18 cellular contexts compared by ENCODE assay signal in the genomic region with DNA sequence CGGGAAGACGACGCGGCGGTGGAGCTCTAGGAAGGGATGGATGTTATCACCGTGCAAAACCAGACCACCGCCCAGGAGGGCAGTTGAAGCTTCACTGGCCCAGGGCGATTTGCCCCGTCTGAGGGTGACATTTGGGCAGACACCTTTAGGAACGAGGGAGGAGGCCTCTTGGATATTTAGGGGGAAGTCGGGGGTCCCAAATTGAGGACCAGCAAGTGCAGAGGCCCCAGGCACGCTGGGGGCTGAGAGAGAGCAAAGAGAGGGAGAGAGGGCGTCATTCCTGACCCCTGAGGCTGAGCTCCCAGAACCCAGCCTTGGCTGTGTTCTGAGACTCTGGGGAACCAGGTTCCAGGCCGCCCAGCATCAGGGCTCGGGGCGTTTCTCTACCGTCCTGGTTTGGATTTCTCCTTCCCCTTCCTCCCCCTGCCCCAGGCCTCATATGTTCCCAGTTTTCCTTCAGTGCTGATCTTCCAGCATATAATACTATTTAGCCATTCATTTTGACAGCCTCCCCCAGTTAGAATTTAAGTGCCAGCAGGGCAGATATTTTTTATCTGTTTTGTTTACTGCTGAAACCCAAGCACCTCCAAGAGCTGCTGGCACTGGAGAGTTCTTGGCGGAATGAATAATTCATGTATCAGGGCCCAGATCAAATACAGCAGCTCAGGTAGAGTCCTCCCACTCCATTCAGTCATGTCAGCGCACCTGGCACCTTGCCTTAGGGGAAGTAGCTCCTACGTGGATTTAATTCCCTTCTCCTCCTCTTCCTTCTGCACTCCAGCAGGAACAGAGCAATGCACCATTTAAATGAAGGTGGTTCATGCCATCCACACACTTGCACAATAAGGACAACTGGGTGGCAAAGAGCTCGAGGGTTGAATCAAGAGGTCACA. TPM values are rescaled to one million over a fixed set of nuclear protein-coding genes. Genes with fewer than 3 reads are reported as not detected.
DNase-seq lines count a peak whose midpoint lies in the region; ATAC-seq and TF ChIP-seq lines count a peak whose summit lies in the region.
"Had no signal": no experiment of that assay in that cellular context is flagged by ENCODE, and none has a peak within 500 bp of the region (broad histone marks: within the 10 kb centered on the region; RNA-seq: fewer than 3 reads in every experiment).

No MANE protein-coding gene starts in this region.

- H3K27me3 ChIP-seq in HUES64 (ENCODE audit: insufficient read depth, low read length): peaks cover 49% of the 10 kb centered on the region
- H3K27me3 ChIP-seq in prostate gland (replicated peaks; ENCODE audit: insufficient read depth): peaks cover 6% of the 10 kb centered on the region
- H3K27me3 ChIP-seq in gastroesophageal sphincter: peaks cover 57% of the 10 kb centered on the region
- peaks cover 5 to 78% (median 15%) of the 10 kb centered on the region in 4 donors for H3K27me3 ChIP-seq in esophagus squamous epithelium

- no peak for ATAC-seq in gastroesophageal sphincter
- no peak for ATAC-seq in GM21423 (IDR thresholded peaks at IDR 0.05; ENCODE audit: unreplicated experiment)
- ATAC-seq: left ventricle myocardium superior, PC-3 had no signal

- intact Hi-C loops in prostate gland (cut with DNase I): no loop called here
- intact Hi-C loops in esophagus squamous epithelium (cut with DNase I): no loop called here

- H3K4me3 ChIP-seq in HUES64 (ENCODE audit: low read length) (peak overlapping the region; percentile 40), prostate gland (no peak overlapping the region), gastroesophageal sphincter (no peak overlapping the region), esophagus squamous epithelium (no peak overlapping the region)

- H3K36me3 ChIP-seq in HUES64 (ENCODE audit: insufficient read depth, low read length): no peaks in the 10 kb centered on the region
- no peaks in the 10 kb centered on the region for H3K36me3 ChIP-seq in prostate gland
- H3K36me3 ChIP-seq in gastroesophageal sphincter: no peaks in the 10 kb centered on the region
- no peaks in the 10 kb centered on the region for H3K36me3 ChIP-seq in esophagus squamous epithelium

- TF ChIP-seq EP300 in gastroesophageal sphincter (IDR thresholded peaks at IDR 0.05): no peak

- H3K9ac ChIP-seq in HUES64 (ENCODE audit: low read depth, low read length): no peak overlapping the region

- TF ChIP-seq POLR2A in prostate gland (IDR thresholded peaks at IDR 0.05) (no peak), gastroesophageal sphincter (IDR thresholded peaks at IDR 0.05) (no peak), esophagus squamous epithelium (IDR thresholded peaks at IDR 0.05) (no peak)

- DNase-seq in NCI-H2107 treated with DMSO at 0.1 percent for 48 hours (lab: John Stamatoyannopoulos, UW; ENCODE audit: unreplicated experiment) (peak; percentile 95), cerebellar cortex (ENCODE audit: low spot score) (peak; percentile 10), prostate gland (ENCODE audit: low spot score) (peak; percentile 31), SW480 (ENCODE audit: low spot score) (no peak), esophagus squamous epithelium (lab: John Stamatoyannopoulos, UW) (no peak)
- DNase-seq: activated CD4-positive, alpha-beta T cell treated with anti-CD3 and anti-CD28 coated beads, Interleukin-2, amount 50 U/mL, for 4 hours; activated effector memory CD4-positive, alpha-beta T cell treated with Interleukin-2 at 50 U/mL for 16 hours; effector memory CD4-positive, alpha-beta T cell; PC-3; small intestine had no signal

- H3K27ac ChIP-seq in HUES64 (ENCODE audit: low read depth, low read length) (no peak overlapping the region), prostate gland (no peak overlapping the region), gastroesophageal sphincter (no peak overlapping the region), esophagus squamous epithelium (no peak overlapping the region)

- 44% methylated on average over 21 of the region's 21 CpGs for WGBS in HUES64
- WGBS in prostate gland: 62% methylated on average over 21 of the region's 21 CpGs
- 60 to 82% methylated on average over 9 to 11 of the region's 21 CpGs for WGBS in gastroesophageal sphincter (ENCODE audit: low coverage in 1 of 2), 2 donors
- WGBS in esophagus squamous epithelium, 2 donors: 42 to 58% methylated on average over 10 to 21 of the region's 21 CpGs

- H3K9me3 ChIP-seq in HUES64 (ENCODE audit: insufficient read depth, low read depth, low read length) (no peaks in the 10 kb centered on the region), prostate gland (no peaks in the 10 kb centered on the region), gastroesophageal sphincter (no peaks in the 10 kb centered on the region), esophagus squamous epithelium (no peaks in the 10 kb centered on the region)

- H3K4me1 ChIP-seq in HUES64 (ENCODE audit: insufficient read depth, low read length): peaks cover 12% of the 10 kb centered on the region; the same call in 1 of the 2 replicates
- no peaks in the 10 kb centered on the region for H3K4me1 ChIP-seq in prostate gland (replicated peaks)
- H3K4me1 ChIP-seq in gastroesophageal sphincter: peaks cover 0 to 24% (median 7%) of the 10 kb centered on the region in 3 donors
- peaks cover 0 to 12% (median 7%) of the 10 kb centered on the region in 3 donors for H3K4me1 ChIP-seq in esophagus squamous epithelium

- TF ChIP-seq CTCF in prostate gland (IDR thresholded peaks at IDR 0.05) (no peak), gastroesophageal sphincter (IDR thresholded peaks at IDR 0.05) (no peak), esophagus squamous epithelium (IDR thresholded peaks at IDR 0.05) (no peak)

RNA-seq across cellular contexts. Expression of gene FRMD1, which starts 23.3 kb away (rescaled TPM):
- 0.15 TPM for polyA plus RNA-seq in HUES64 (2013, experiment 1 of 2)
- 0.13 TPM for polyA plus RNA-seq in HUES64 (2013, experiment 2 of 2)
- 1 to 10 TPM in 1 of 2 donors, under 1 TPM in 1; 0.18 to 2.2 TPM for total RNA-seq in prostate gland
- under 1 TPM in 3 of 4 donors, not detected in 1; 0.10 to 0.54 (median 0.23) TPM for total RNA-seq in gastroesophageal sphincter
- under 1 TPM in 2 of 4 donors, not detected in 2; 0.13 to 0.19 TPM for total RNA-seq in esophagus squamous epithelium
- total RNA-seq: HT1080; PC-3; T-helper 1 cell treated with Interleukin-12 subunit alpha and Interleukin-12 subunit beta and Interleukin-4 antibody, amounts not matched to agents 30 ng/mL and 1 ng/mL, for 36 hours; temporal lobe had no signal
- polyA plus RNA-seq: neural cell had no signal

Comparison
In these comparisons a context has a peak if more than half of its experiments do, and no peak if none do; other contexts are left out.
1. DNase-seq: peak in NCI-H2107 treated with DMSO at 0.1 percent for 48 hours (single experiment), cerebellar cortex (single experiment) and prostate gland (single experiment); none in SW480 (single experiment) and esophagus squamous epithelium (single experiment).